Comparison of ENCODE assay signal across 1 cellular context in the genomic region with DNA sequence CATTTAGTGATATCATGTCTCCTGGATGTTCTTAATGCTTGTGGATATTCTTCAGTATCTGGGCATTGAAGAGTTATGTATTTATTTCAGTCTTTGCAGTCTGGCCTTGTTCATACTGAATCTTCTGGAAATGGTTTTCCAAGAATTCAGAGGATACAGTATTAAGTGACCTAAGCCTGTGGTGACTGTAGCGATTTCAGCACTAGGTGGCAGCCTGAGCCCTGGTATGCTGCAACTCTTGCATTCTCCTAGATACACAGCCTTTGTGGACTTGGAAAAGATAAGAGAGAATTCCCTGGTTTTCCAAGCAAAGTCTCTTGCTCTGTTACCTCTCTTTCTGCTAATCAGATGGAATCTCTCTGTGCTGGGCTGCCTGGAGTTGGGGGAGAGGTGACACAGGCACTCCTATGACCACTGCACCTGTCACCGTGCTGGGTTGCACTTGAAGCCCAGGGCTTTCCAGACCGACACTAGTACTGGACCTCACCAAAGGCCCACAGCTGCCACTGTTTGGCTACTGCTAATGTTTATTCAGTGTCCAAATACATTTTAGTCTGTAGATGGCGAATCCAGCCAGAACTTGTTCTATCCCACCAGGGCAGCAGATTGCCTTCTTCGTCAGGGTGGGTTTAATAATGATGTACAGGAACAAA.
TF ChIP-seq lines count a peak whose summit lies in the region.

No MANE protein-coding gene starts in this region.

TF ChIP-seq in HepG2, 621 proteins besides CTCF, POLR2A, EP300 and RAD21:
- TF ChIP-seq ZBTB20 (CRISPR knock-in tag; IDR thresholded peaks at IDR 0.05; ENCODE audit: borderline replicate concordance, low read depth) (no peak), SMC3 (IDR thresholded peaks at IDR 0.05; ENCODE audit: low read length) (peak; percentile 58; the same call in 1 of the 2 replicates), PCBP1 (IDR thresholded peaks at IDR 0.05; ENCODE audit: borderline replicate concordance, low read depth, low read length) (no peak), NPAS2 (CRISPR knock-in tag; IDR thresholded peaks at IDR 0.05; ENCODE audit: borderline replicate concordance) (no peak), CEBPG (CRISPR knock-in tag; IDR thresholded peaks at IDR 0.05) (0 out of 2 replicates have a peak, but pooled peaks have one; percentile 21), STAG1 (CRISPR knock-in tag; IDR thresholded peaks at IDR 0.05) (peak; percentile 71), CEBPB (IDR thresholded peaks at IDR 0.05; ENCODE audit: borderline replicate concordance, low read depth, low read length) (0 out of 2 replicates have a peak, but pooled peaks have one; percentile 12), TEAD3 (CRISPR knock-in tag; optimal IDR thresholded peaks at IDR 0.05; ENCODE audit: borderline replicate concordance) (peak; percentile 75), ZNF615 (CRISPR knock-in tag; IDR thresholded peaks at IDR 0.05; ENCODE audit: borderline replicate concordance) (no peak)
